In the genomic region with DNA sequence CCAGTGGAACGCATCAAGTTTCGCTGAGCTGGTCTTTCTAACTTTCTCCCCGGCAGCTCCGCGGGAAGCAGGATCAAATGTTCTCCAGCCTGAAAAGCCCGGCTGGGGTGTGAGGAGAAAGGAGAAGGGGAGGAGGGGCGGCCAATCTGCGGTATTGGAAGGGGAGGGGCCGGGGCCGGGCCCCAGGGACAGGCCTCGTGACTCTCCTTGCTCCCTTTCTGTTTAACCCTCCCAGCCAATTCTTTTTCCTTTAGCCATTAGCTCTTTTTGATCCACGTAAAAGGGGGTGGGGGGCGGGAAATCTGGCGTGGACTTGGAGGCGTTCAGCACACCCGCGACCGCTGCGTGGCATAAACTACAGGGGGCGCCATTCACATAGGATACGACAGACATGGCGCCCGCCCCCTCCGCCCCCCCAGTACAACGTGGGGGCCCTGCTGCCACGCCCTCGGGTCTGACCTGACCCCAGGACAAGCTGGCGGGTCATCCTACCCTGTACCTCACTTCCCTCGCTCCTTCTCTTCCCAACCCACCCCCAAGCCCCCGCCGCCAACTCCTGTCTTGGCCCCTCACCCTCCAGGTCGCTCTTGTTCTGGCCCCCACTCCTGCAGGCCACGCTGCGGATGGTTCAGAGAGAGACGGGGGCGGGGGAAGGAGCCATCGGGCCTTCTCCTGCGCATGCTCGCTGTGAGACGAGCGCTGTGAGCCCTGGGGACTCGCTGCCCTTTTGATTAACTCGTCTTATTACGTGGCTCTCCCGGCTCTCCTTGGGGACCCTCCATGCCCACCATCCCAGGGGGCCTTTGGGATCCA, we compare ENCODE assay signal across 8 cellular contexts. TPM values are rescaled to one million over a fixed set of nuclear protein-coding genes. Genes with fewer than 3 reads are reported as not detected.
DNase-seq lines count a peak whose midpoint lies in the region; ATAC-seq and TF ChIP-seq lines count a peak whose summit lies in the region.

No MANE protein-coding gene starts in this region.

- no peaks in the 10 kb centered on the region for H3K36me3 Mint-ChIP-seq in activated naive CD4-positive, alpha-beta T cell treated with anti-CD3 and anti-CD28 coated beads, Interleukin-2, amount 10 ng/mL, durations not matched to agents 7 days and 5 days
- no peaks in the 10 kb centered on the region for H3K36me3 Mint-ChIP-seq in glutamatergic neuron (ENCODE audit: unreplicated experiment)

- H3K9me3 Mint-ChIP-seq in activated naive CD4-positive, alpha-beta T cell treated with anti-CD3 and anti-CD28 coated beads, Interleukin-2, amount 10 ng/mL, durations not matched to agents 7 days and 5 days = no peaks in the 10 kb centered on the region
- H3K9me3 Mint-ChIP-seq in glutamatergic neuron (ENCODE audit: unreplicated experiment) = peaks cover 4% of the 10 kb centered on the region

- TF ChIP-seq CTCF in DND-41 (IDR thresholded peaks at IDR 0.05; ENCODE audit: borderline replicate concordance, extremely low read depth, low read length, poor library complexity, severe bottlenecking) (peak; percentile 42), glutamatergic neuron (IDR thresholded peaks at IDR 0.05; ENCODE audit: partially characterized antibody, unreplicated experiment) (peak; percentile 82), osteoblast (IDR thresholded peaks at IDR 0.05; ENCODE audit: extremely low read depth, low read depth, low read length) (peak; percentile 68)

- H3K4me1 ChIP-seq in DND-41 (ENCODE audit: insufficient read depth, low read length) = 0 out of 2 replicates have a peak, but pooled peaks cover 4% of the 10 kb centered on the region
- peaks cover 25% of the 10 kb centered on the region for H3K4me1 ChIP-seq in osteoblast (ENCODE audit: insufficient read depth, low read length)

- ATAC-seq in DND-41 (ENCODE audit: insufficient read depth, low read depth) (0 out of 3 replicates have a peak, but pooled peaks have one; percentile 29), HG02759 (IDR thresholded peaks at IDR 0.05; ENCODE audit: unreplicated experiment) (peak; percentile 71), HG02970 (IDR thresholded peaks at IDR 0.05; ENCODE audit: low FRiP score, unreplicated experiment) (no peak)

- H3K27ac ChIP-seq in DND-41 (ENCODE audit: low read length) = no peak overlapping the region
- H3K27ac ChIP-seq in osteoblast (ENCODE audit: low read depth, low read length) = peak overlapping the region; percentile 50

- H3K27me3 ChIP-seq in DND-41 (ENCODE audit: insufficient read depth, low read length, poor library complexity) (peaks cover 25% of the 10 kb centered on the region), osteoblast (ENCODE audit: insufficient read depth, low read length) (peaks cover 4% of the 10 kb centered on the region)

- H2AFZ ChIP-seq in DND-41 (ENCODE audit: low read depth, low read length) = no peak overlapping the region
- peak overlapping the region; percentile 92 for H2AFZ ChIP-seq in osteoblast (ENCODE audit: low read length)

- H3K4me1 Mint-ChIP-seq in activated naive CD4-positive, alpha-beta T cell treated with anti-CD3 and anti-CD28 coated beads, Interleukin-2, amount 10 ng/mL, durations not matched to agents 7 days and 5 days = peaks cover 15% of the 10 kb centered on the region
- peaks cover 30% of the 10 kb centered on the region for H3K4me1 Mint-ChIP-seq in glutamatergic neuron (ENCODE audit: low read depth, unreplicated experiment)

- H3K27me3 Mint-ChIP-seq in activated naive CD4-positive, alpha-beta T cell treated with anti-CD3 and anti-CD28 coated beads, Interleukin-2, amount 10 ng/mL, durations not matched to agents 7 days and 5 days = peaks cover 36% of the 10 kb centered on the region
- H3K27me3 Mint-ChIP-seq in glutamatergic neuron (ENCODE audit: unreplicated experiment) = peaks cover 2% of the 10 kb centered on the region

- H3K9ac ChIP-seq in DND-41 (ENCODE audit: low read depth, low read length) = no peak overlapping the region

- H4K20me1 ChIP-seq in DND-41 (ENCODE audit: insufficient read depth, low read length) = no peaks in the 10 kb centered on the region
- no peaks in the 10 kb centered on the region for H4K20me1 ChIP-seq in osteoblast (ENCODE audit: insufficient read depth, low read length)

- H3K4me3 Mint-ChIP-seq in activated naive CD4-positive, alpha-beta T cell treated with anti-CD3 and anti-CD28 coated beads, Interleukin-2, amount 10 ng/mL, durations not matched to agents 7 days and 5 days = peak overlapping the region; percentile 62
- peak overlapping the region; percentile 76 for H3K4me3 Mint-ChIP-seq in glutamatergic neuron (ENCODE audit: unreplicated experiment)

- H3K36me3 ChIP-seq in DND-41 (ENCODE audit: insufficient read depth, low read length) (no peaks in the 10 kb centered on the region), osteoblast (ENCODE audit: insufficient read depth, low read length) (no peaks in the 10 kb centered on the region)

- H3K4me2 ChIP-seq in DND-41 (ENCODE audit: insufficient read depth, low read length) = no peak overlapping the region; the same call in 1 of the 2 replicates
- H3K4me2 ChIP-seq in osteoblast (ENCODE audit: insufficient read depth, low read length) = peak overlapping the region; percentile 84

- H3K9me3 ChIP-seq in DND-41 (ENCODE audit: insufficient read depth, low read length, severe bottlenecking) (no peaks in the 10 kb centered on the region), osteoblast (ENCODE audit: low read depth, low read length) (no peaks in the 10 kb centered on the region)

- H3K79me2 ChIP-seq in DND-41 (ENCODE audit: insufficient read depth, low read length) (no peaks in the 10 kb centered on the region), osteoblast (ENCODE audit: insufficient read depth, low read length) (no peaks in the 10 kb centered on the region)

- DNase-seq in DND-41 (no peak), glutamatergic neuron (peak; percentile 89), osteoblast (ENCODE audit: insufficient read length, low spot score, missing footprints) (peak; percentile 96), superior temporal gyrus (ENCODE audit: extremely low spot score) (peak; percentile 80)
- DNase-seq in activated naive CD4-positive, alpha-beta T cell treated with anti-CD3 and anti-CD28 coated beads, Interleukin-2, amount 10 ng/mL, durations not matched to agents 7 days and 5 days = peak; percentile 72

- CTCF ChIA-PET in activated naive CD4-positive, alpha-beta T cell treated with anti-CD3 and anti-CD28 coated beads, Interleukin-2, amount 10 ng/mL, durations not matched to agents 7 days and 5 days (lab: Charles Lee) = interaction anchor here (0.6 to 1.8 kb wide), 6 partner anchors 8 to 865 kb away, joined by 3 to 9 read pairs (median 4); no protein-coding TSS in a partner anchor

- no peak overlapping the region for H3K4me3 ChIP-seq in DND-41 (ENCODE audit: low read depth in 1 of 2, low read length in 2 of 2)
- peak overlapping the region; percentile 71 for H3K4me3 ChIP-seq in osteoblast (ENCODE audit: insufficient read depth, low read length)

- H3K27ac Mint-ChIP-seq in activated naive CD4-positive, alpha-beta T cell treated with anti-CD3 and anti-CD28 coated beads, Interleukin-2, amount 10 ng/mL, durations not matched to agents 7 days and 5 days = no peak overlapping the region
- H3K27ac Mint-ChIP-seq in glutamatergic neuron (ENCODE audit: unreplicated experiment) = peak overlapping the region; percentile 88

- 0 out of 2 replicates have a peak, but pooled peaks have one; percentile 13 for TF ChIP-seq POLR2A in Raji (IDR thresholded peaks at IDR 0.05; ENCODE audit: insufficient read depth, low read depth, low read length)

RNA-seq across cellular contexts. Expression of a gene that starts 7.8 kb away (rescaled TPM):
- 908 TPM for total RNA-seq in glutamatergic neuron (ENCODE audit: unreplicated experiment)
- 6.2 and 10.6 TPM in 2 replicates for total RNA-seq in osteoblast

Comparison
In these comparisons a context has a peak if more than half of its experiments do, and no peak if none do; other contexts are left out.
1. RNA of a gene that starts 7.8 kb away (total RNA-seq): 908 TPM in glutamatergic neuron (single experiment); 6.2 to 10.6 TPM in osteoblast; every median in the first group is over 10 times any median in the second.
2. Peak in every context shown above with its lines, with median percentiles within 50 percentile points of each other: CTCF ChIP-seq.